In the genomic region with DNA sequence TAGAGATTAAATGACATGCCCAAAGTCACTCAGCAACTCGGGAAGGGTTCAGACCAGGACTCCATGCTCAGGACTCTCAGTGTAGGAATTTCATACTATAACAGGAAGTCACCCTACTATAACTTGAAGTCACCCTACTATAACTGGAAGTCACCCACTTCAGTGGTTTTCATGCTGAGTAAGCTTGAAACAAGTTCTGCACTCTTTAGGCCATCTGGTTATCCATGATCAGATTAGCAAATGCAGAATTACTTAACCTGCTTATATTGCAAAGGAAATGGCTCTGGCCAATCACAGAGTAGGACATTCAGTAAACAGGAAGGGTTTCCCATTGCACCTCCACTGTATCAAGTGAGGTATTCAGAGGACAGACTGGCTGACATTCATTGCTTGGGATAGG, we compare ENCODE assay signal across 12 cellular contexts.
DNase-seq lines count a peak whose midpoint lies in the region; ATAC-seq lines count a peak whose summit lies in the region.
"Had no signal": no experiment of that assay in that cellular context is flagged by ENCODE, and none has a peak within 500 bp of the region (broad histone marks: within the 10 kb centered on the region; RNA-seq: fewer than 3 reads in every experiment).

No MANE protein-coding gene starts in this region.

- H3K4me3 Mint-ChIP-seq in T-helper 17 cell: no peak overlapping the region
- H3K4me3 Mint-ChIP-seq: activated naive CD8-positive, alpha-beta T cell had no signal

- intact Hi-C loops in aorta (cut with DNase I): no loop called here

- peaks cover 2% of the 10 kb centered on the region for H3K36me3 Mint-ChIP-seq in T-helper 17 cell (ENCODE audit: low read depth)
- H3K36me3 Mint-ChIP-seq: activated naive CD8-positive, alpha-beta T cell had no signal

- ATAC-seq in GM18498 (IDR thresholded peaks at IDR 0.05; ENCODE audit: unreplicated experiment) (peak; percentile 88), GM19455 (IDR thresholded peaks at IDR 0.05; ENCODE audit: unreplicated experiment) (peak; percentile 60), HG03060 (IDR thresholded peaks at IDR 0.05; ENCODE audit: low read depth, unreplicated experiment) (peak; percentile 86), T-helper 17 cell (peak; percentile 50), aorta (ENCODE audit: low FRiP score) (no peak)

- no peaks in the 10 kb centered on the region for H3K4me1 ChIP-seq in aorta (ENCODE audit: control insufficient read depth in 1 of 2, insufficient read depth in 2 of 2, low read length in 2 of 2)

- no peaks in the 10 kb centered on the region for H3K27me3 ChIP-seq in aorta (ENCODE audit: control insufficient read depth in 1 of 2, insufficient read depth in 2 of 2, low read length in 1 of 2)

- H3K4me1 Mint-ChIP-seq in T-helper 17 cell: peaks cover 7% of the 10 kb centered on the region

- H3K27me3 Mint-ChIP-seq in T-helper 17 cell: peaks cover 24% of the 10 kb centered on the region

- no peaks in the 10 kb centered on the region for H3K9me3 ChIP-seq in T-helper 17 cell (ENCODE audit: control insufficient read depth, low read length, poor library complexity, severe bottlenecking)
- H3K9me3 ChIP-seq in aorta (ENCODE audit: control insufficient read depth, low read length): no peaks in the 10 kb centered on the region

- no peaks in the 10 kb centered on the region for H3K36me3 ChIP-seq in aorta (ENCODE audit: control insufficient read depth in 1 of 2, insufficient read depth in 2 of 2, low read length in 1 of 2)

- 75 to 78% methylated on average over 1 of the region's 1 CpG for WGBS in aorta, 2 donors

- no peak overlapping the region for H3K4me3 ChIP-seq in aorta (ENCODE audit: low read length in 2 of 2)

- DNase-seq in T-helper 17 cell (no peak), AG20443 (ENCODE audit: low spot score) (no peak), aorta (no peak), ecto neural progenitor cell (ENCODE audit: low spot score) (no peak), NCI-H1436 (lab: John Stamatoyannopoulos, UW) (no peak)
- DNase-seq: NCI-H226; stimulated activated CD8-positive, alpha-beta memory T cell treated with anti-CD3 and anti-CD28 coated beads, Interleukin-4, amount 100 ng/mL, for 48 hours had no signal

- H3K27ac ChIP-seq in aorta (ENCODE audit: low read depth in 1 of 2, low read length in 2 of 2): no peak overlapping the region
- H3K27ac ChIP-seq: epithelial cell of prostate had no signal

- no peak overlapping the region for H3K27ac Mint-ChIP-seq in T-helper 17 cell
